In genomic region chr19:44207126-44207803, GRCh38 we compare ENCODE assay signal across 8 cellular contexts. TPM values are rescaled to one million over a fixed set of nuclear protein-coding genes. Genes with fewer than 3 reads are reported as not detected.
A peak's percentile ranks its signal among the peaks of the same experiment; 100 is the strongest.
DNase-seq lines count a peak whose midpoint lies in the region; ATAC-seq lines count a peak whose summit lies in the region.

No MANE protein-coding gene starts in this region.

- peak overlapping the region; percentile 92 for H3K4me3 Mint-ChIP-seq in activated CD8-positive, alpha-beta memory T cell treated with anti-CD3 and anti-CD28 coated beads, Interleukin-2, amount 10 ng/mL, durations not matched to agents 7 days and 5 days
- peak overlapping the region; percentile 89 to 91 for H3K4me3 Mint-ChIP-seq in effector memory CD8-positive, alpha-beta T cell

- H3K27ac Mint-ChIP-seq in activated CD8-positive, alpha-beta memory T cell treated with anti-CD3 and anti-CD28 coated beads, Interleukin-2, amount 10 ng/mL, durations not matched to agents 7 days and 5 days, result peak overlapping the region; percentile 85
- peak overlapping the region; percentile 96 for H3K27ac Mint-ChIP-seq in effector memory CD8-positive, alpha-beta T cell

- H3K4me3 ChIP-seq in BLaER1, result peak overlapping the region; percentile 73

- DNase-seq in NCI-H82 (lab: John Stamatoyannopoulos, UW) (peak; percentile 94), medulla oblongata (ENCODE audit: extremely low spot score) (peak; percentile 97)
- peak; percentile 88 for DNase-seq in activated CD8-positive, alpha-beta memory T cell treated with anti-CD3 and anti-CD28 coated beads, Interleukin-2, amount 10 ng/mL, durations not matched to agents 7 days and 5 days
- DNase-seq in effector memory CD8-positive, alpha-beta T cell, result peak; percentile 61 to 69 (median 67)
- DNase-seq in stimulated activated CD4-positive, alpha-beta T cell treated with anti-CD3 and anti-CD28 coated beads, TNF-alpha, amount 100 ng/mL, for 48 hours (ENCODE audit: low read depth in 3 of 3), result peak; percentile 60 to 73 (median 67)

- peak; percentile 76 for ATAC-seq in GM19328 (IDR thresholded peaks at IDR 0.05; ENCODE audit: unreplicated experiment)
- ATAC-seq in HG03520 (IDR thresholded peaks at IDR 0.05; ENCODE audit: unreplicated experiment), result peak; percentile 86
- ATAC-seq in activated CD8-positive, alpha-beta memory T cell treated with anti-CD3 and anti-CD28 coated beads, Interleukin-2, amount 10 ng/mL, durations not matched to agents 7 days and 5 days, result peak; percentile 97
- peak; percentile 94 for ATAC-seq in effector memory CD8-positive, alpha-beta T cell (replicated peaks)

- peak overlapping the region; percentile 86 for H3K27ac ChIP-seq in BLaER1

- H4K20me1 ChIP-seq in BLaER1, result no peaks in the 10 kb centered on the region

- H3K27me3 ChIP-seq in BLaER1, result no peaks in the 10 kb centered on the region

- H3K9me3 ChIP-seq in BLaER1, result peaks cover 17% of the 10 kb centered on the region

- peak overlapping the region; percentile 88 for H3K9ac ChIP-seq in BLaER1

- H3K27me3 Mint-ChIP-seq in activated CD8-positive, alpha-beta memory T cell treated with anti-CD3 and anti-CD28 coated beads, Interleukin-2, amount 10 ng/mL, durations not matched to agents 7 days and 5 days, result no peaks in the 10 kb centered on the region
- peaks cover 9 to 15% of the 10 kb centered on the region in 2 donors for H3K27me3 Mint-ChIP-seq in effector memory CD8-positive, alpha-beta T cell

- peak overlapping the region; percentile 70 for H3K4me2 ChIP-seq in BLaER1

- H3K9me3 Mint-ChIP-seq in activated CD8-positive, alpha-beta memory T cell treated with anti-CD3 and anti-CD28 coated beads, Interleukin-2, amount 10 ng/mL, durations not matched to agents 7 days and 5 days (ENCODE audit: low read depth), result peaks cover 13% of the 10 kb centered on the region
- peaks cover 6 to 14% of the 10 kb centered on the region in 2 donors for H3K9me3 Mint-ChIP-seq in effector memory CD8-positive, alpha-beta T cell

- no peaks in the 10 kb centered on the region for H3K36me3 ChIP-seq in BLaER1

- H3K4me1 Mint-ChIP-seq in activated CD8-positive, alpha-beta memory T cell treated with anti-CD3 and anti-CD28 coated beads, Interleukin-2, amount 10 ng/mL, durations not matched to agents 7 days and 5 days, result peaks cover 12% of the 10 kb centered on the region
- H3K4me1 Mint-ChIP-seq in effector memory CD8-positive, alpha-beta T cell (ENCODE audit: low read depth in 2 of 2), result peaks cover 8 to 9% of the 10 kb centered on the region in 2 donors

- H3K36me3 Mint-ChIP-seq in activated CD8-positive, alpha-beta memory T cell treated with anti-CD3 and anti-CD28 coated beads, Interleukin-2, amount 10 ng/mL, durations not matched to agents 7 days and 5 days, result peaks cover 24% of the 10 kb centered on the region
- no peaks in the 10 kb centered on the region for H3K36me3 Mint-ChIP-seq in effector memory CD8-positive, alpha-beta T cell (ENCODE audit: insufficient read depth)

- H3K4me1 ChIP-seq in BLaER1, result peaks cover 17% of the 10 kb centered on the region

- CTCF ChIA-PET in activated CD8-positive, alpha-beta memory T cell treated with anti-CD3 and anti-CD28 coated beads, Interleukin-2, amount 10 ng/mL, durations not matched to agents 7 days and 5 days (lab: Charles Lee), result interaction anchor here (0.9 to 1.4 kb wide), 4 partner anchors 42 to 112 kb away, joined by 3 to 4 read pairs (median 4); partner anchors contain the start of genes ZNF226 and ZNF235

RNA-seq across cellular contexts. Expression of gene ZNF227, which starts 5.1 kb away (rescaled TPM):
- total RNA-seq in activated CD8-positive, alpha-beta memory T cell treated with anti-CD3 and anti-CD28 coated beads, Interleukin-2, amount 10 ng/mL, durations not matched to agents 7 days and 5 days, result 10 to 100 TPM; 28.6 to 29.4 TPM

RNA-seq across cellular contexts. Expression of gene ZNF226, which starts 42.4 kb away (rescaled TPM):
- total RNA-seq in activated CD8-positive, alpha-beta memory T cell treated with anti-CD3 and anti-CD28 coated beads, Interleukin-2, amount 10 ng/mL, durations not matched to agents 7 days and 5 days, result 10 to 100 TPM; 13.1 to 15.2 TPM

RNA-seq across cellular contexts. Expression of gene ZNF233, which starts 52.4 kb away (rescaled TPM):
- total RNA-seq in activated CD8-positive, alpha-beta memory T cell treated with anti-CD3 and anti-CD28 coated beads, Interleukin-2, amount 10 ng/mL, durations not matched to agents 7 days and 5 days, result under 1 TPM; 0.23 to 0.91 TPM

Comparison
In these comparisons a context has a peak if more than half of its experiments do, and no peak if none do; other contexts are left out.
1. Peak in every context shown above with its lines: DNase-seq, ATAC-seq, H3K4me3 ChIP-seq and H3K27ac ChIP-seq.